In genomic region chr11:11140510-11140909, GRCh38 we compare ENCODE assay signal across 1 cellular context.
TF ChIP-seq lines count a peak whose summit lies in the region.

No MANE protein-coding gene starts in this region.

TF ChIP-seq in liver, 16 proteins besides CTCF, POLR2A, EP300 and RAD21 (continued from another document):
- TF ChIP-seq REST (IDR thresholded peaks at IDR 0.05) (peak; percentile 22), YY1 (IDR thresholded peaks at IDR 0.05) (no peak), TAF1 (conservative IDR thresholded peaks at IDR 0.05) (no peak), HNF4G (IDR thresholded peaks at IDR 0.05) (peak; percentile 6), GABPA (IDR thresholded peaks at IDR 0.05 in 1 of 2, conservative IDR thresholded peaks at IDR 0.05 in 1 of 2) (no peak), JUND (IDR thresholded peaks at IDR 0.05) (no peak), SP1 (IDR thresholded peaks at IDR 0.05) (peak; percentile 19), FOXA1 (IDR thresholded peaks at IDR 0.05) (no peak), MAX (IDR thresholded peaks at IDR 0.05) (no peak), HNF4A (conservative IDR thresholded peaks at IDR 0.05) (peak; percentile 58)
TF ChIP-seq in liver: peak in this region for 6.
